ENCODE assay signal across 12 cellular contexts in genomic region chr12:63149884-63150254, GRCh38. TPM values are rescaled to one million over a fixed set of nuclear protein-coding genes. Genes with fewer than 3 reads are reported as not detected.
DNase-seq lines count a peak whose midpoint lies in the region; ATAC-seq and TF ChIP-seq lines count a peak whose summit lies in the region.
"Had no signal": no experiment of that assay in that cellular context is flagged by ENCODE, and none has a peak within 500 bp of the region (broad histone marks: within the 10 kb centered on the region; RNA-seq: fewer than 3 reads in every experiment).

No MANE protein-coding gene starts in this region.

- 10 to 26% methylated on average over 3 to 7 of the region's 26 CpGs for WGBS in esophagus squamous epithelium, 2 donors

- H3K4me1 ChIP-seq in esophagus squamous epithelium = peaks cover 3 to 27% (median 6%) of the 10 kb centered on the region in 3 donors
- H3K4me1 ChIP-seq in upper lobe of right lung = peaks cover 17% of the 10 kb centered on the region

- H3K27ac ChIP-seq in esophagus squamous epithelium (peak overlapping the region in 3 of 4 donors; percentile 12 to 69 (median 27)), upper lobe of right lung (no peak overlapping the region)

- H3K4me1 Mint-ChIP-seq in activated naive CD8-positive, alpha-beta T cell (ENCODE audit: low read depth) = peaks cover 22% of the 10 kb centered on the region
- peaks cover 10% of the 10 kb centered on the region for H3K4me1 Mint-ChIP-seq in activated naive CD8-positive, alpha-beta T cell treated with anti-CD3 and anti-CD28 coated beads for 36 hours
- H3K4me1 Mint-ChIP-seq in neural crest cell = peaks cover 17% of the 10 kb centered on the region

- ATAC-seq in upper lobe of right lung = no peak
- ATAC-seq in GM21515 (IDR thresholded peaks at IDR 0.05; ENCODE audit: unreplicated experiment) = no peak

- peaks cover 52% of the 10 kb centered on the region for H3K27me3 Mint-ChIP-seq in activated naive CD8-positive, alpha-beta T cell
- peaks cover 65% of the 10 kb centered on the region for H3K27me3 Mint-ChIP-seq in activated naive CD8-positive, alpha-beta T cell treated with anti-CD3 and anti-CD28 coated beads for 36 hours
- peaks cover 89% of the 10 kb centered on the region for H3K27me3 Mint-ChIP-seq in neural crest cell (ENCODE audit: low read depth)

- H3K36me3 ChIP-seq in esophagus squamous epithelium = no peaks in the 10 kb centered on the region
- H3K36me3 ChIP-seq in upper lobe of right lung = no peaks in the 10 kb centered on the region

- H3K4me3 ChIP-seq in esophagus squamous epithelium (peak overlapping the region in 3 of 4 donors; percentile 35 to 58 (median 45)), upper lobe of right lung (peak overlapping the region; percentile 23)

- no peak for TF ChIP-seq POLR2A in esophagus squamous epithelium (IDR thresholded peaks at IDR 0.05)

- intact Hi-C loops in esophagus squamous epithelium (cut with DNase I) (no loop called here), upper lobe of right lung (cut with DNase I) (no loop called here)

- DNase-seq in activated naive CD8-positive, alpha-beta T cell treated with anti-CD3 and anti-CD28 coated beads for 36 hours = no peak
- DNase-seq in esophagus squamous epithelium (lab: John Stamatoyannopoulos, UW) (no peak), neural crest cell (ENCODE audit: low read depth, low spot score) (no peak), upper lobe of right lung (no peak), NCI-H1105 (lab: John Stamatoyannopoulos, UW) (no peak), EL (no peak)
- DNase-seq: NCI-H1436 treated with DMSO at 0.1 percent for 48 hours, SW 1271 had no signal

- no peaks in the 10 kb centered on the region for H3K36me3 Mint-ChIP-seq in activated naive CD8-positive, alpha-beta T cell
- no peaks in the 10 kb centered on the region for H3K36me3 Mint-ChIP-seq in activated naive CD8-positive, alpha-beta T cell treated with anti-CD3 and anti-CD28 coated beads for 36 hours
- H3K36me3 Mint-ChIP-seq in neural crest cell (ENCODE audit: low read depth) = peaks cover 6% of the 10 kb centered on the region
- H3K36me3 Mint-ChIP-seq: activated CD4-positive, alpha-beta memory T cell treated with anti-CD3 and anti-CD28 coated beads for 36 hours had no signal

- no peaks in the 10 kb centered on the region for H3K9me3 Mint-ChIP-seq in activated naive CD8-positive, alpha-beta T cell (ENCODE audit: low read depth)
- H3K9me3 Mint-ChIP-seq in activated naive CD8-positive, alpha-beta T cell treated with anti-CD3 and anti-CD28 coated beads for 36 hours = no peaks in the 10 kb centered on the region
- peaks cover 2% of the 10 kb centered on the region for H3K9me3 Mint-ChIP-seq in neural crest cell
- H3K9me3 Mint-ChIP-seq: activated CD4-positive, alpha-beta memory T cell treated with anti-CD3 and anti-CD28 coated beads for 36 hours had no signal

- H3K9me3 ChIP-seq in esophagus squamous epithelium (no peaks in the 10 kb centered on the region), upper lobe of right lung (no peaks in the 10 kb centered on the region)

- no peak overlapping the region for H3K27ac Mint-ChIP-seq in activated naive CD8-positive, alpha-beta T cell
- H3K27ac Mint-ChIP-seq in activated naive CD8-positive, alpha-beta T cell treated with anti-CD3 and anti-CD28 coated beads for 36 hours = no peak overlapping the region
- H3K27ac Mint-ChIP-seq in neural crest cell (ENCODE audit: unreplicated experiment) = no peak overlapping the region
- H3K27ac Mint-ChIP-seq: activated CD4-positive, alpha-beta memory T cell treated with anti-CD3 and anti-CD28 coated beads for 36 hours had no signal

- no peak for TF ChIP-seq CTCF in esophagus squamous epithelium (IDR thresholded peaks at IDR 0.05)
- no peak for TF ChIP-seq CTCF in neural crest cell (conservative IDR thresholded peaks at IDR 0.05)
- TF ChIP-seq CTCF in upper lobe of right lung (IDR thresholded peaks at IDR 0.05) = no peak

- H3K27me3 ChIP-seq in esophagus squamous epithelium = peaks cover 0 to 77% (median 7%) of the 10 kb centered on the region in 4 donors
- peaks cover 63% of the 10 kb centered on the region for H3K27me3 ChIP-seq in upper lobe of right lung

- H3K4me3 Mint-ChIP-seq in activated naive CD8-positive, alpha-beta T cell = peak overlapping the region; percentile 46
- no peak overlapping the region for H3K4me3 Mint-ChIP-seq in activated naive CD8-positive, alpha-beta T cell treated with anti-CD3 and anti-CD28 coated beads for 36 hours
- peak overlapping the region; percentile 62 for H3K4me3 Mint-ChIP-seq in neural crest cell
- H3K4me3 Mint-ChIP-seq: activated CD4-positive, alpha-beta memory T cell treated with anti-CD3 and anti-CD28 coated beads for 36 hours had no signal

RNA-seq across cellular contexts. Expression of gene AVPR1A, which starts 1.1 kb away (rescaled TPM):
- total RNA-seq in activated naive CD8-positive, alpha-beta T cell treated with anti-CD3 and anti-CD28 coated beads for 36 hours = not detected
- total RNA-seq in esophagus squamous epithelium = 1 to 10 TPM in 3 of 4 donors, under 1 TPM in 1; 0.87 to 2.8 (median 1.6) TPM
- total RNA-seq in neural crest cell = not detected in 2 replicates
- 1.7 TPM for total RNA-seq in upper lobe of right lung
- total RNA-seq: activated CD4-positive, alpha-beta memory T cell treated with anti-CD3 and anti-CD28 coated beads for 36 hours; HT-29 had no signal
